17 cellular contexts compared by ENCODE assay signal in genomic region chr16:2986623-2987188, GRCh38. TPM values are rescaled to one million over a fixed set of nuclear protein-coding genes. Genes with fewer than 3 reads are reported as not detected.
DNase-seq lines count a peak whose midpoint lies in the region; ATAC-seq and TF ChIP-seq lines count a peak whose summit lies in the region.
"Had no signal": no experiment of that assay in that cellular context is flagged by ENCODE, and none has a peak within 500 bp of the region (broad histone marks: within the 10 kb centered on the region; RNA-seq: fewer than 3 reads in every experiment).

No MANE protein-coding gene starts in this region.

- peaks cover 34% of the 10 kb centered on the region for H3K4me1 ChIP-seq in left ventricle myocardium inferior

- no peak for TF ChIP-seq CTCF in left ventricle myocardium inferior (IDR thresholded peaks at IDR 0.05; ENCODE audit: borderline replicate concordance)

- intact Hi-C loops in left ventricle myocardium inferior (cut with micrococcal nuclease) (no loop called here), Right ventricle myocardium superior (cut with DNase I) (no loop called here)

- H3K4me3 ChIP-seq in left ventricle myocardium inferior = no peak overlapping the region
- H3K4me3 ChIP-seq: BLaER1, GM12878, GM23248 had no signal

- no peak for ATAC-seq in Right ventricle myocardium superior (ENCODE audit: poor library complexity)
- ATAC-seq: GM12878 had no signal

- no peaks in the 10 kb centered on the region for H3K9me3 ChIP-seq in left ventricle myocardium inferior (replicated peaks)
- H3K9me3 ChIP-seq: BLaER1 had no signal

- DNase-seq in left ventricle myocardium inferior (no peak), Right ventricle myocardium superior (no peak), NCI-H69 (lab: John Stamatoyannopoulos, UW) (peak; percentile 93), iPS-NIHi11 (ENCODE audit: low spot score) (peak; percentile 5), middle frontal gyrus (ENCODE audit: extremely low spot score, low spot score) (no peak)
- DNase-seq in activated CD4-positive, alpha-beta T cell treated with anti-CD3 and anti-CD28 coated beads for 4 hours = no peak
- no peak for DNase-seq in stimulated activated naive CD4-positive, alpha-beta T cell treated with Interleukin-2 at 50 U/mL for 16 hours (lab: John Stamatoyannopoulos, UW)
- DNase-seq: CD4-positive, alpha-beta T cell; DMS79; GM23248; H7 had no signal

- no peaks in the 10 kb centered on the region for H3K36me3 ChIP-seq in left ventricle myocardium inferior
- H3K36me3 ChIP-seq: BLaER1 had no signal

- H3K27ac ChIP-seq in left ventricle myocardium inferior (replicated peaks) = peak overlapping the region; percentile 93
- H3K27ac ChIP-seq: 22Rv1, BLaER1, GM23248, HL-60 had no signal

- H3K27me3 ChIP-seq in left ventricle myocardium inferior (ENCODE audit: low read depth) = peaks cover 43% of the 10 kb centered on the region

RNA-seq across cellular contexts. Expression of gene PKMYT1, which starts 6.5 kb away (rescaled TPM):
- total RNA-seq in left ventricle myocardium inferior (1.3 TPM), Right ventricle myocardium superior (1.1 TPM)

RNA-seq across cellular contexts. Expression of gene PAQR4, which starts 17.6 kb away (rescaled TPM):
- total RNA-seq in left ventricle myocardium inferior (9.2 TPM), Right ventricle myocardium superior (7.7 TPM)

RNA-seq across cellular contexts. Expression of gene KREMEN2, which starts 22.6 kb away (rescaled TPM):
- not detected for total RNA-seq in left ventricle myocardium inferior
- not detected for total RNA-seq in Right ventricle myocardium superior
- total RNA-seq: CD4-positive, alpha-beta T cell; GM23248 had no signal

RNA-seq across cellular contexts. Expression of gene CLDN9, which starts 26.0 kb away (rescaled TPM):
- 1.2 TPM for total RNA-seq in left ventricle myocardium inferior
- 0.73 TPM for total RNA-seq in Right ventricle myocardium superior
- total RNA-seq: A673; CD4-positive, alpha-beta T cell; G401; GM12878; GM23248 had no signal

RNA-seq across cellular contexts. Expression of gene CLDN6, which starts 31.3 kb away (rescaled TPM):
- total RNA-seq in left ventricle myocardium inferior (not detected), Right ventricle myocardium superior (not detected)
- total RNA-seq: CD4-positive, alpha-beta T cell; GM23248 had no signal

Comparison
In these comparisons a context has a peak if more than half of its experiments do, and no peak if none do; other contexts are left out.
1. DNase-seq: peak in NCI-H69 (single experiment) and iPS-NIHi11 (single experiment); none in left ventricle myocardium inferior (single experiment), Right ventricle myocardium superior (single experiment), activated CD4-positive, alpha-beta T cell treated with anti-CD3 and anti-CD28 coated beads for 4 hours (0 of 2), middle frontal gyrus (single experiment) and stimulated activated naive CD4-positive, alpha-beta T cell treated with Interleukin-2 at 50 U/mL for 16 hours (single experiment).